Comparison of ENCODE assay signal across 8 cellular contexts in the genomic region with DNA sequence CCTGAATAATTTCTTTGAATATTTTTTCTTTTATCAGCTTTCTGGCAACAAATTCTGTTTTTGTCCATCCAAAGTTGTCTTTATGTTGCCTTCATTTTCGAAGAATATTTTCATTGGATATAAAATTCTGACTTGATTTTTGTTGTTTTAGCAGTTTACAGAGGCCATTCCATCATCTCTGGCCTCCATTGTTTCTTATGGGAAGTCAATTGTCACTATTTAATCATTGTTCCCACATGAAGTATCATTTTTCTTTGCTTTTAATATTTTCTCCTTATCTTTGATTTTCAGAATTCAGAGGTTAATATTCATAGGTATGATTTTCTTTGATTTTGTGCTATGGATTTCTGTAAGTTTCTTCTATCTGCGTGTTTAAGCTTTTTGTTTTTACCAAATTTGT.
"Had no signal": no experiment of that assay in that cellular context is flagged by ENCODE, and none has a peak within 500 bp of the region (broad histone marks: within the 10 kb centered on the region; RNA-seq: fewer than 3 reads in every experiment).

No MANE protein-coding gene starts in this region.

- DNase-seq: GDM1, GF-D8 had no signal

- FAIRE-seq: G401.6, GM12878, GM12891, GM12892, GM18507, GM19239 had no signal

- ATAC-seq: GM12878 had no signal

- H3K4me3 ChIP-seq: GM12878 had no signal
